1 cellular context compared by ENCODE assay signal in the genomic region with DNA sequence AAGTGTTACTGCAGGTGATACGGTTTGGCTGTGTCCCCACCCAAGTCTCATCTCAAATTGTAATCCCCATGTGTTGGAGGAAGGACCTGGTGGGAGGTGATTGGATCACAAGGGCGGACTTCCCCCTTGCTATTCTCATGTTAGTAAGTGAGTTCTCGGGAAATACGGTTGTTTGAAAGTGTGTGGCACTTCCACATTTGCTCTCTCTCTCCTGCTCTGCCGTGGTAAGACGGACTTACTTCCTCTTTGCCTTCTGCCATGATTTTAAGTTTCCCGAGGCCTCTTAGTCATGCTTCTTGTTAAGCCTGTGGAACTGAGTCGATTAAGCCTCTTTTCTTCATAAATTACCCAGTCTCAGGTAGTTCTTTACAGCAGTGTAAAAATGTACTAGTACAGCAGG.
A peak's percentile ranks its signal among the peaks of the same experiment; 100 is the strongest.
TF ChIP-seq lines count a peak whose summit lies in the region.

No MANE protein-coding gene starts in this region.

TF ChIP-seq in K562, 482 proteins besides CTCF, POLR2A, EP300 and RAD21 (continued from another document):
- TF ChIP-seq ETV6 (IDR thresholded peaks at IDR 0.05; ENCODE audit: borderline replicate concordance in 1 of 2, low read depth in 2 of 2, low read length in 1 of 2) (peak in 1 of 2 experiments; percentile 93; a peak in 2 of 4 replicates), ETV6 (CRISPR knock-in tag; IDR thresholded peaks at IDR 0.05; ENCODE audit: borderline replicate concordance) (no peak), SPI1 (IDR thresholded peaks at IDR 0.05; ENCODE audit: borderline replicate concordance, low read depth, low read length) (peak; percentile 67; the same call in 1 of the 2 replicates)
- TF ChIP-seq, protein P1, sequence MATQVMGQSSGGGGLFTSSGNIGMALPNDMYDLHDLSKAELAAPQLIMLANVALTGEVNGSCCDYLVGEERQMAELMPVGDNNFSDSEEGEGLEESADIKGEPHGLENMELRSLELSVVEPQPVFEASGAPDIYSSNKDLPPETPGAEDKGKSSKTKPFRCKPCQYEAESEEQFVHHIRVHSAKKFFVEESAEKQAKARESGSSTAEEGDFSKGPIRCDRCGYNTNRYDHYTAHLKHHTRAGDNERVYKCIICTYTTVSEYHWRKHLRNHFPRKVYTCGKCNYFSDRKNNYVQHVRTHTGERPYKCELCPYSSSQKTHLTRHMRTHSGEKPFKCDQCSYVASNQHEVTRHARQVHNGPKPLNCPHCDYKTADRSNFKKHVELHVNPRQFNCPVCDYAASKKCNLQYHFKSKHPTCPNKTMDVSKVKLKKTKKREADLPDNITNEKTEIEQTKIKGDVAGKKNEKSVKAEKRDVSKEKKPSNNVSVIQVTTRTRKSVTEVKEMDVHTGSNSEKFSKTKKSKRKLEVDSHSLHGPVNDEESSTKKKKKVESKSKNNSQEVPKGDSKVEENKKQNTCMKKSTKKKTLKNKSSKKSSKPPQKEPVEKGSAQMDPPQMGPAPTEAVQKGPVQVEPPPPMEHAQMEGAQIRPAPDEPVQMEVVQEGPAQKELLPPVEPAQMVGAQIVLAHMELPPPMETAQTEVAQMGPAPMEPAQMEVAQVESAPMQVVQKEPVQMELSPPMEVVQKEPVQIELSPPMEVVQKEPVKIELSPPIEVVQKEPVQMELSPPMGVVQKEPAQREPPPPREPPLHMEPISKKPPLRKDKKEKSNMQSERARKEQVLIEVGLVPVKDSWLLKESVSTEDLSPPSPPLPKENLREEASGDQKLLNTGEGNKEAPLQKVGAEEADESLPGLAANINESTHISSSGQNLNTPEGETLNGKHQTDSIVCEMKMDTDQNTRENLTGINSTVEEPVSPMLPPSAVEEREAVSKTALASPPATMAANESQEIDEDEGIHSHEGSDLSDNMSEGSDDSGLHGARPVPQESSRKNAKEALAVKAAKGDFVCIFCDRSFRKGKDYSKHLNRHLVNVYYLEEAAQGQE (CRISPR knock-in tag; IDR thresholded peaks at IDR 0.05; ENCODE audit: low read depth): no peak
